Comparison of ENCODE assay signal across 8 cellular contexts in the genomic region with DNA sequence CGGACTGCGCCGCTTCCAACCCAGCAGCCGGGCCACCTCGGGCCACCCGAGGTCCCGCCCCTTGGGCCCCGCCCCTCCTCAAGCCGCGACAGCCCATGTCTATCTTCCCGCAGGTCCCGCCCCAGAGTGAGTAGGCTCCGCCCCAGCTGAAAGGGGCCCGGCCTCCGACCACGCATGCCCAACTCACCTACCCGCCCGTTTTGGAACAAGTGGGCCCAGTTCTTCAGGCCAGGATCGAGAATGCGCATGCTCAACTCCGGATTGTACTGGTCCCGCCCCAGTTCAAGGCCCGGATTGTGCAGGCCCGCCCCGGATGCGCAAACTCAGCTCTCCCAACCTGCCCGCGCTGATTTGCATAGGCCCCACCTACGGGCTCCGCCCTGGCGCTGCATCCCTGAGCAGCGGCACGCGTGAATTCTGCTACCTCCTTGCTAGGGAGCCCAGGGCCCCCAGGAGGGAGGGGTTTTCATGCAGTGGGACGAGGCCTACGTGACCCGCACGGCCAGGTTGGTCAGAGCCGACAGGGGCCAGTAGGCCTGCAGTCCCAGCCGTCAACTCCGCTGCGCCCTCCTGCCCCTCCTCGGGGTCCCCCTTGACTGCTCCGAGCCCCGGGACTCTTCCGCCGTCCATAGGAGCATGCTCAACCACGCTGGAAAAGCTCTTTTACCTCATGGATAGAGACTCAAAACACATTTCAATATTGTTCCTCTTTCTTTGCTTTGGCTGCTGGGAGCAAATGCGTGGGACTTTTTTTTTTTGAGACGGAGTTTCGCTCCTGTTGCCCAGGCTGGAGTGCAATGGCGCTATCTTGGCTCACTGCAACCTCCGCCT. TPM values are rescaled to one million over a fixed set of nuclear protein-coding genes. Genes with fewer than 3 reads are reported as not detected.
DNase-seq lines count a peak whose midpoint lies in the region; FAIRE-seq and TF ChIP-seq lines count a peak whose summit lies in the region.

Gene PFKFB4 (minus strand): TSS at position 8 of the 831 bp plus-strand sequence. CDS start 26 bp downstream, outside the sequence.

- WGBS in neuronal stem cell (ENCODE audit: extremely low coverage in 2 of 2, insufficient read length in 2 of 2, insufficient replicate concordance in 1 of 2), 2 donors: no CpG with 5 or more reads among the region's 53 CpGs

- peaks cover 32 to 39% of the 10 kb centered on the region in 2 donors for H3K4me1 ChIP-seq in neuronal stem cell (ENCODE audit: control insufficient read depth in 2 of 2, insufficient read depth in 1 of 2, low read depth in 1 of 2, low read length in 2 of 2)
- H3K4me1 ChIP-seq in subcutaneous abdominal adipose tissue (ENCODE audit: control insufficient read depth in 5 of 5, insufficient read depth in 5 of 5, low read length in 5 of 5): peaks cover 4 to 62% (median 38%) of the 10 kb centered on the region in 5 donors

- H2AFZ ChIP-seq in neuronal stem cell (ENCODE audit: low read length): peak within 1 kb of the TSS; percentile 98

- H2BK5ac ChIP-seq in neuronal stem cell (ENCODE audit: low read length): peak within 1 kb of the TSS; percentile 90

- peak within 1 kb of the TSS; percentile 79 for H3K27ac ChIP-seq in neuronal stem cell (replicated peaks; ENCODE audit: low read length)
- peak within 1 kb of the TSS; percentile 57 for H3K27ac ChIP-seq in subcutaneous abdominal adipose tissue (ENCODE audit: low read depth, low read length)

- peak within 1 kb of the TSS; percentile 80 for H3K4me2 ChIP-seq in neuronal stem cell (ENCODE audit: insufficient read depth, low read length, poor library complexity, severe bottlenecking)

- no peaks in the 10 kb centered on the region for H3K9me3 Mint-ChIP-seq in activated naive CD4-positive, alpha-beta T cell treated with anti-CD3 and anti-CD28 coated beads for 36 hours

- peak; percentile 39 for FAIRE-seq in frontal cortex (lab: Jason Lieb, UNC)

- intact Hi-C loops in activated naive CD4-positive, alpha-beta T cell treated with anti-CD3 and anti-CD28 coated beads for 36 hours (cut with micrococcal nuclease): loop anchor here (1.0 to 5.0 kb wide), 15 partner anchors 50 to 914 kb away; partner anchors contain the start of genes CCDC51, CDC25A, DAG1 and IP6K2

- H3K27me3 ChIP-seq in neuronal stem cell (ENCODE audit: control insufficient read depth in 3 of 3, insufficient read depth in 3 of 3, low read depth in 1 of 3, low read length in 3 of 3): no peaks in the 10 kb centered on the region
- peaks cover 0 to 2% (median 0%) of the 10 kb centered on the region in 5 donors for H3K27me3 ChIP-seq in subcutaneous abdominal adipose tissue (ENCODE audit: control insufficient read depth in 5 of 5, insufficient read depth in 4 of 5, low read length in 5 of 5)

- H3K27ac Mint-ChIP-seq in activated naive CD4-positive, alpha-beta T cell treated with anti-CD3 and anti-CD28 coated beads for 36 hours: peak within 1 kb of the TSS; percentile 50

- peak within 1 kb of the TSS; percentile 78 for H2BK15ac ChIP-seq in neuronal stem cell (ENCODE audit: low read length)

- H3K36me3 ChIP-seq in neuronal stem cell (replicated peaks in 1 of 2; ENCODE audit: control insufficient read depth in 2 of 2, insufficient read depth in 2 of 2, low read length in 2 of 2): peaks cover 0 to 3% of the 10 kb centered on the region in 2 donors
- H3K36me3 ChIP-seq in subcutaneous abdominal adipose tissue (ENCODE audit: control insufficient read depth in 5 of 5, insufficient read depth in 5 of 5, low read length in 5 of 5): no peaks in the 10 kb centered on the region

- no peaks in the 10 kb centered on the region for H3K27me3 Mint-ChIP-seq in activated naive CD4-positive, alpha-beta T cell treated with anti-CD3 and anti-CD28 coated beads for 36 hours (ENCODE audit: low read depth)

- H3K23ac ChIP-seq in neuronal stem cell (ENCODE audit: low read depth, low read length, poor library complexity): peak within 1 kb of the TSS; percentile 78

- H3K4me3 ChIP-seq in HFF-Myc (replicated peaks; ENCODE audit: low read depth, low read length) (peak within 1 kb of the TSS; percentile 47), neuronal stem cell (ENCODE audit: low read length in 2 of 2) (peak within 1 kb of the TSS; percentile 70 to 90), subcutaneous abdominal adipose tissue (ENCODE audit: low read depth in 1 of 5, low read length in 5 of 5) (peak within 1 kb of the TSS; percentile 49 to 74 (median 70))

- peak within 1 kb of the TSS; percentile 38 for H2BK120ac ChIP-seq in neuronal stem cell (ENCODE audit: low read depth, low read length)

- H3K4ac ChIP-seq in neuronal stem cell (ENCODE audit: low read length): no peak within 1 kb of the TSS

- H3K9ac ChIP-seq in neuronal stem cell (ENCODE audit: low read depth, low read length, poor library complexity) (peak within 1 kb of the TSS; percentile 94), subcutaneous abdominal adipose tissue (ENCODE audit: low read length in 5 of 5) (peak within 1 kb of the TSS in 4 of 5 donors; percentile 26 to 38 (median 33))

- H4K91ac ChIP-seq in neuronal stem cell (ENCODE audit: low read depth, low read length, poor library complexity): no peak within 1 kb of the TSS

- H4K8ac ChIP-seq in neuronal stem cell (ENCODE audit: low read depth, low read length): no peak within 1 kb of the TSS

- H3K9me3 ChIP-seq in neuronal stem cell (replicated peaks in 1 of 2; ENCODE audit: control insufficient read depth in 2 of 2, insufficient read depth in 1 of 2, low read depth in 1 of 2, low read length in 2 of 2) (no peaks in the 10 kb centered on the region), subcutaneous abdominal adipose tissue (ENCODE audit: control insufficient read depth in 5 of 5, low read length in 5 of 5) (no peaks in the 10 kb centered on the region)

- TF ChIP-seq CTCF in HFF-Myc (IDR thresholded peaks at IDR 0.05; ENCODE audit: low read depth, low read length, missing control alignments): no peak

- CTCF ChIA-PET in activated naive CD4-positive, alpha-beta T cell treated with anti-CD3 and anti-CD28 coated beads for 36 hours (lab: Charles Lee): interaction anchor here (0.6 to 7.5 kb wide), 14 partner anchors 8 to 1056 kb away, joined by 3 to 72 read pairs (median 3); partner anchors contain the start of gene ZNF589

- H3K4me3 Mint-ChIP-seq in activated naive CD4-positive, alpha-beta T cell treated with anti-CD3 and anti-CD28 coated beads for 36 hours: peak within 1 kb of the TSS; percentile 84

- H3K79me1 ChIP-seq in neuronal stem cell (ENCODE audit: low read depth, low read length): peaks cover 4% of the 10 kb centered on the region

- no peaks in the 10 kb centered on the region for H3K36me3 Mint-ChIP-seq in activated naive CD4-positive, alpha-beta T cell treated with anti-CD3 and anti-CD28 coated beads for 36 hours (ENCODE audit: low read depth)

- H3K4me1 Mint-ChIP-seq in activated naive CD4-positive, alpha-beta T cell treated with anti-CD3 and anti-CD28 coated beads for 36 hours (ENCODE audit: low read depth): peaks cover 11% of the 10 kb centered on the region

- in situ Hi-C loops in SK-MEL-5 (cut with HindIII; ENCODE audit: low pct_unique_long_range_greater_than_20kb, low sequenced_read_pairs): no loop called here

- peak within 1 kb of the TSS; percentile 97 for H3K18ac ChIP-seq in neuronal stem cell (ENCODE audit: low read length)

- peak within 1 kb of the TSS; percentile 77 for H3K14ac ChIP-seq in neuronal stem cell (ENCODE audit: low read length)

- H2BK12ac ChIP-seq in neuronal stem cell (ENCODE audit: low read length): no peak within 1 kb of the TSS

- H2AK5ac ChIP-seq in neuronal stem cell (ENCODE audit: low read depth, low read length): peak within 1 kb of the TSS; percentile 97

- DNase-seq in GM04504 (ENCODE audit: low read depth) (peak; percentile 99), HFF-Myc (ENCODE audit: extremely low read depth, low read depth) (peak; percentile 98), MV-4-11 (lab: John Stamatoyannopoulos, UW) (peak; percentile 99), SK-MEL-5 (ENCODE audit: low read depth, low spot score) (peak; percentile 99), frontal cortex (ENCODE audit: low spot score in 2 of 2) (peak; percentile 94 to 98), neuronal stem cell (ENCODE audit: low spot score) (peak; percentile 99)
- peak; percentile 100 for DNase-seq in activated naive CD4-positive, alpha-beta T cell treated with anti-CD3 and anti-CD28 coated beads for 36 hours

RNA-seq across cellular contexts. Expression of gene PFKFB4, which starts in this region (rescaled TPM):
- total RNA-seq in SK-MEL-5 (2014; rRNA removed; shearing (Covaris generic)): 39.3 and 44.7 TPM in 2 replicates
- polyA plus RNA-seq in SK-MEL-5 (2015; cell fraction: cytosol; rRNA removed): 28.4 and 31.0 TPM in 2 replicates
- polyA plus RNA-seq in SK-MEL-5 (2015; cell fraction: nucleus; rRNA removed): 70.0 and 74.0 TPM in 2 replicates
- total RNA-seq in activated naive CD4-positive, alpha-beta T cell treated with anti-CD3 and anti-CD28 coated beads for 36 hours: 1 to 10 TPM; 5.1 to 5.4 TPM
- 22.0 TPM for total RNA-seq in frontal cortex
- 9.2 TPM for polyA plus RNA-seq in neuronal stem cell (2013, experiment 1 of 2)
- 8.9 TPM for polyA plus RNA-seq in neuronal stem cell (2013, experiment 2 of 2)

Comparison
In these comparisons a context has a peak if more than half of its experiments do, and no peak if none do; other contexts are left out.
1. Peak in every context shown above with its lines: DNase-seq, H3K4me3 ChIP-seq and H3K27ac ChIP-seq.